ENCODE assay signal across 16 cellular contexts in genomic region chr17:48642059-48642842, GRCh38. TPM values are rescaled to one million over a fixed set of nuclear protein-coding genes. Genes with fewer than 3 reads are reported as not detected.
DNase-seq lines count a peak whose midpoint lies in the region; ATAC-seq and TF ChIP-seq lines count a peak whose summit lies in the region.
"Had no signal": no experiment of that assay in that cellular context is flagged by ENCODE, and none has a peak within 500 bp of the region (broad histone marks: within the 10 kb centered on the region; RNA-seq: fewer than 3 reads in every experiment).

No MANE protein-coding gene starts in this region.

- H3K9me3 Mint-ChIP-seq in progenitor cell of endocrine pancreas (ENCODE audit: low read depth) (no peaks in the 10 kb centered on the region), natural killer cell (no peaks in the 10 kb centered on the region)
- H3K9me3 Mint-ChIP-seq: activated naive CD4-positive, alpha-beta T cell treated with anti-CD3 and anti-CD28 coated beads, Interleukin-2, amount 10 ng/mL, durations not matched to agents 7 days and 5 days had no signal

- intact Hi-C loops in natural killer cell (cut with micrococcal nuclease), result no loop called here

- H3K27ac Mint-ChIP-seq in progenitor cell of endocrine pancreas (no peak overlapping the region), natural killer cell (no peak overlapping the region)

- H3K4me3 Mint-ChIP-seq in progenitor cell of endocrine pancreas (ENCODE audit: low read depth) (no peak overlapping the region), natural killer cell (no peak overlapping the region)
- H3K4me3 Mint-ChIP-seq: activated naive CD4-positive, alpha-beta T cell treated with anti-CD3 and anti-CD28 coated beads, Interleukin-2, amount 10 ng/mL, durations not matched to agents 7 days and 5 days had no signal

- TF ChIP-seq CTCF in progenitor cell of endocrine pancreas (IDR thresholded peaks at IDR 0.05; ENCODE audit: unreplicated experiment) (peak; percentile 10), natural killer cell (IDR thresholded peaks at IDR 0.05) (no peak)

- no peaks in the 10 kb centered on the region for H3K36me3 Mint-ChIP-seq in progenitor cell of endocrine pancreas (ENCODE audit: insufficient read depth)
- peaks cover 6% of the 10 kb centered on the region for H3K36me3 Mint-ChIP-seq in natural killer cell

- H3K4me1 Mint-ChIP-seq in progenitor cell of endocrine pancreas (ENCODE audit: low read depth) (peaks cover 2% of the 10 kb centered on the region), natural killer cell (peaks cover 15 to 27% of the 10 kb centered on the region in 2 donors)

- ATAC-seq in natural killer cell (no peak), GM18498 (IDR thresholded peaks at IDR 0.05; ENCODE audit: unreplicated experiment) (no peak)

- peaks cover 96% of the 10 kb centered on the region for H3K27me3 Mint-ChIP-seq in progenitor cell of endocrine pancreas
- H3K27me3 Mint-ChIP-seq in natural killer cell (ENCODE audit: low read depth in 2 of 2), result peaks cover 74 to 86% of the 10 kb centered on the region in 2 donors

- peak; percentile 86 for DNase-seq in ELF-1 (ENCODE audit: low read depth, low spot score)
- DNase-seq in NCI-H510A (lab: John Stamatoyannopoulos, UW), result peak; percentile 62
- DNase-seq in iPS-NIHi7 (ENCODE audit: extremely low spot score), result peak; percentile 80
- no peak for DNase-seq in progenitor cell of endocrine pancreas (ENCODE audit: low spot score, unreplicated experiment)
- no peak for DNase-seq in natural killer cell
- DNase-seq in NCI-H1048 (lab: John Stamatoyannopoulos, UW), result no peak
- DNase-seq: activated naive CD4-positive, alpha-beta T cell treated with anti-CD3 and anti-CD28 coated beads, Interleukin-2, amount 10 ng/mL, durations not matched to agents 7 days and 5 days; effector memory CD4-positive, alpha-beta T cell; Kasumi-1; NCI-H2107; SIG-M5; stimulated activated naive CD4-positive, alpha-beta T cell treated with Interleukin-2 at 50 U/mL for 16 hours had no signal

RNA-seq across cellular contexts. Expression of gene HOXB9, which starts 16.1 kb away (rescaled TPM):
- total RNA-seq in progenitor cell of endocrine pancreas (0.18 TPM in 1 of 2 replicates, not detected in the other), natural killer cell (1 to 10 TPM in 1 of 3 donors, under 1 TPM in 2; 0.12 to 1.0 (median 0.18) TPM)
- total RNA-seq: bronchial epithelial cell, fibroblast of villous mesenchyme, vagina had no signal

RNA-seq across cellular contexts. Expression of gene HOXB8, which starts 27.2 kb away (rescaled TPM):
- total RNA-seq in progenitor cell of endocrine pancreas (1.1 and 3.7 TPM in 2 replicates), natural killer cell (not detected)
- total RNA-seq: bronchial epithelial cell, fibroblast of villous mesenchyme, vagina had no signal

RNA-seq across cellular contexts. Expression of gene HOXB7, which starts 31.4 kb away (rescaled TPM):
- total RNA-seq in progenitor cell of endocrine pancreas, result 0.55 and 1.5 TPM in 2 replicates
- total RNA-seq in natural killer cell, result 1 to 10 TPM in 1 of 3 donors, under 1 TPM in 2; 0.45 to 1.4 (median 0.97) TPM
- total RNA-seq: bronchial epithelial cell had no signal

RNA-seq across cellular contexts. Expression of gene HOXB6, which starts 37.5 kb away (rescaled TPM):
- total RNA-seq in progenitor cell of endocrine pancreas (0.96 and 3.1 TPM in 2 replicates), natural killer cell (not detected)
- total RNA-seq: bronchial epithelial cell had no signal

RNA-seq across cellular contexts. Expression of gene HOXB5, which starts 48.7 kb away (rescaled TPM):
- total RNA-seq in progenitor cell of endocrine pancreas (2.1 and 5.6 TPM in 2 replicates), natural killer cell (not detected)
- total RNA-seq: bronchial epithelial cell had no signal

Comparison
In these comparisons a context has a peak if more than half of its experiments do, and no peak if none do; other contexts are left out.
1. DNase-seq: peak in ELF-1 (single experiment), NCI-H510A (single experiment) and iPS-NIHi7 (single experiment); none in progenitor cell of endocrine pancreas (single experiment), natural killer cell (single experiment) and NCI-H1048 (single experiment).